ENCODE assay signal across 13 cellular contexts in the genomic region with DNA sequence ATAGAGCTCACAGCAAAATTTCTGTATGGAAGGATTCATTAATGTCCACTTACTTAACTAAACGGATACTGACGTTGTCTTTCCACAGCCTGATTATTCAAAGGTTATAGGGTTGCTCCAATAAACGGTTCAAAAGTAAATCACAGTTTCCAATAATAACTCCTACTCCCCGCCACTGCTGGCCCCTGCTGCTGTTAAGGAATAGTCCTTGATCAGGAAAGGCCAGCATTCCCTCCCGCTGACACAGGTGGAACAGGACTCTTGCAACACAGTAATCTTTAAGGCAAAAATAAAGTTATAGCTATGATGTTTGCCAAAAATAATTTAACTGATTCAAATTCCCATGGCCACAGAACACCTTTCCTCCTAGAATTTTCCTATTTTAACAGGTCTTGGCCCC. TPM values are rescaled to one million over a fixed set of nuclear protein-coding genes. Genes with fewer than 3 reads are reported as not detected.
DNase-seq lines count a peak whose midpoint lies in the region; ATAC-seq and TF ChIP-seq lines count a peak whose summit lies in the region.
"Had no signal": no experiment of that assay in that cellular context is flagged by ENCODE, and none has a peak within 500 bp of the region (broad histone marks: within the 10 kb centered on the region; RNA-seq: fewer than 3 reads in every experiment).

No MANE protein-coding gene starts in this region.

- H3K4me3 ChIP-seq in HUES64 (ENCODE audit: low read length) (no peak overlapping the region), skeletal muscle satellite cell (ENCODE audit: low read length) (no peak overlapping the region), Peyer's patch (no peak overlapping the region)
- H3K4me3 ChIP-seq: adrenal gland had no signal

- no peak overlapping the region for H3K4me3 Mint-ChIP-seq in chondrocyte (ENCODE audit: unreplicated experiment)
- H3K4me3 Mint-ChIP-seq: activated T-cell treated with anti-CD3 and anti-CD28 coated beads, Interleukin-2, amount 50 U/mL, for 72 hours; CD4-positive, CD25-positive, alpha-beta regulatory T cell; memory B cell had no signal

- no peak for TF ChIP-seq POLR2A in Peyer's patch (IDR thresholded peaks at IDR 0.05)

- peaks cover 70% of the 10 kb centered on the region for H3K4me1 Mint-ChIP-seq in chondrocyte (ENCODE audit: low read depth)
- H3K4me1 Mint-ChIP-seq: CD4-positive, CD25-positive, alpha-beta regulatory T cell; memory B cell had no signal

- no peaks in the 10 kb centered on the region for H3K9me3 Mint-ChIP-seq in chondrocyte (ENCODE audit: low read depth)
- H3K9me3 Mint-ChIP-seq: activated T-cell treated with anti-CD3 and anti-CD28 coated beads, Interleukin-2, amount 50 U/mL, for 72 hours; memory B cell had no signal

- H3K27me3 Mint-ChIP-seq in chondrocyte (ENCODE audit: low read depth) = no peaks in the 10 kb centered on the region
- H3K27me3 Mint-ChIP-seq: CD4-positive, CD25-positive, alpha-beta regulatory T cell; memory B cell had no signal

- H3K27ac ChIP-seq in HUES64 (ENCODE audit: low read depth, low read length) = peak overlapping the region; percentile 37; the same call in 1 of the 2 replicates
- H3K27ac ChIP-seq in Peyer's patch = no peak overlapping the region
- H3K27ac ChIP-seq: adrenal gland, parathyroid adenoma had no signal

- 62% methylated on average over 5 of the region's 5 CpGs for WGBS in HUES64

- H3K27me3 ChIP-seq in HUES64 (ENCODE audit: insufficient read depth, low read length) (no peaks in the 10 kb centered on the region), skeletal muscle satellite cell (ENCODE audit: control insufficient read depth, insufficient read depth, low read length) (no peaks in the 10 kb centered on the region), Peyer's patch (no peaks in the 10 kb centered on the region)
- H3K27me3 ChIP-seq: adrenal gland had no signal

- TF ChIP-seq CTCF in chondrocyte (IDR thresholded peaks at IDR 0.05) (peak; percentile 0), Peyer's patch (IDR thresholded peaks at IDR 0.05) (no peak)

- H3K36me3 Mint-ChIP-seq in chondrocyte (ENCODE audit: low read depth) = peaks cover 17% of the 10 kb centered on the region
- H3K36me3 Mint-ChIP-seq: CD4-positive, CD25-positive, alpha-beta regulatory T cell; memory B cell had no signal

- H3K4me2 ChIP-seq in skeletal muscle satellite cell (ENCODE audit: low read length) = peak overlapping the region; percentile 55

- peak; percentile 75 for ATAC-seq in left lobe of liver
- ATAC-seq: activated T-cell treated with anti-CD3 and anti-CD28 coated beads, Interleukin-2, amount 50 U/mL, for 72 hours had no signal

- H3K9me3 ChIP-seq in HUES64 (ENCODE audit: insufficient read depth, low read depth, low read length) (no peaks in the 10 kb centered on the region), skeletal muscle satellite cell (replicated peaks; ENCODE audit: low read length) (no peaks in the 10 kb centered on the region), Peyer's patch (no peaks in the 10 kb centered on the region)
- H3K9me3 ChIP-seq: adrenal gland had no signal

- DNase-seq in chondrocyte (ENCODE audit: low spot score) (no peak), left lobe of liver (ENCODE audit: low spot score) (no peak), NOMO-1 treated with DMSO at 0.1 percent for 48 hours (lab: John Stamatoyannopoulos, UW; ENCODE audit: unreplicated experiment) (no peak), Peyer's patch (no peak), NCI-H1436 (lab: John Stamatoyannopoulos, UW) (no peak)
- DNase-seq: activated T-cell treated with anti-CD3 and anti-CD28 coated beads, Interleukin-2, amount 50 U/mL, for 72 hours; adrenal gland; CD4-positive, CD25-positive, alpha-beta regulatory T cell; NCI-H2081 had no signal

- H3K9ac ChIP-seq in HUES64 (ENCODE audit: low read depth, low read length) (no peak overlapping the region), skeletal muscle satellite cell (ENCODE audit: low read depth, low read length) (peak overlapping the region; percentile 47)
- H3K9ac ChIP-seq: parathyroid adenoma had no signal

- H3K27ac Mint-ChIP-seq in chondrocyte (ENCODE audit: unreplicated experiment) = peak overlapping the region; percentile 87
- H3K27ac Mint-ChIP-seq: activated T-cell treated with anti-CD3 and anti-CD28 coated beads, Interleukin-2, amount 50 U/mL, for 72 hours; CD4-positive, CD25-positive, alpha-beta regulatory T cell; memory B cell had no signal

- peaks cover 30% of the 10 kb centered on the region for H3K4me1 ChIP-seq in HUES64 (ENCODE audit: insufficient read depth, low read length)
- peaks cover 26% of the 10 kb centered on the region for H3K4me1 ChIP-seq in skeletal muscle satellite cell (ENCODE audit: control insufficient read depth, insufficient read depth, low read length)
- H3K4me1 ChIP-seq in Peyer's patch = peaks cover 0 to 24% (median 0%) of the 10 kb centered on the region in 4 donors
- H3K4me1 ChIP-seq: adrenal gland, parathyroid adenoma had no signal

- H3K36me3 ChIP-seq in HUES64 (ENCODE audit: insufficient read depth, low read length) (peaks cover 16% of the 10 kb centered on the region; the same call in 1 of the 2 replicates), skeletal muscle satellite cell (ENCODE audit: insufficient read depth, low read length) (peaks cover 6% of the 10 kb centered on the region), Peyer's patch (peaks cover 0 to 2% (median 0%) of the 10 kb centered on the region in 3 donors)
- H3K36me3 ChIP-seq: adrenal gland had no signal

RNA-seq across cellular contexts. Expression of a gene that starts 53.9 kb away (rescaled TPM):
- polyA plus RNA-seq in HUES64 (2013, experiment 1 of 2) = 50.1 TPM
- 58.0 TPM for polyA plus RNA-seq in HUES64 (2013, experiment 2 of 2)
- total RNA-seq in chondrocyte = 663 to 672 TPM (median 671 TPM) in 3 replicates
- total RNA-seq in left lobe of liver = 33.4 TPM
- total RNA-seq in skeletal muscle satellite cell (2012; rRNA removed) = 100 and 105 TPM in 2 replicates
- total RNA-seq in Peyer's patch = 100 to 1,000 TPM in 3 of 4 donors, 10 to 100 TPM in 1; 88.3 to 580 (median 468) TPM
- total RNA-seq: CD4-positive, CD25-positive, alpha-beta regulatory T cell had no signal
